Comparison of ENCODE assay signal across 1 cellular context in the genomic region with DNA sequence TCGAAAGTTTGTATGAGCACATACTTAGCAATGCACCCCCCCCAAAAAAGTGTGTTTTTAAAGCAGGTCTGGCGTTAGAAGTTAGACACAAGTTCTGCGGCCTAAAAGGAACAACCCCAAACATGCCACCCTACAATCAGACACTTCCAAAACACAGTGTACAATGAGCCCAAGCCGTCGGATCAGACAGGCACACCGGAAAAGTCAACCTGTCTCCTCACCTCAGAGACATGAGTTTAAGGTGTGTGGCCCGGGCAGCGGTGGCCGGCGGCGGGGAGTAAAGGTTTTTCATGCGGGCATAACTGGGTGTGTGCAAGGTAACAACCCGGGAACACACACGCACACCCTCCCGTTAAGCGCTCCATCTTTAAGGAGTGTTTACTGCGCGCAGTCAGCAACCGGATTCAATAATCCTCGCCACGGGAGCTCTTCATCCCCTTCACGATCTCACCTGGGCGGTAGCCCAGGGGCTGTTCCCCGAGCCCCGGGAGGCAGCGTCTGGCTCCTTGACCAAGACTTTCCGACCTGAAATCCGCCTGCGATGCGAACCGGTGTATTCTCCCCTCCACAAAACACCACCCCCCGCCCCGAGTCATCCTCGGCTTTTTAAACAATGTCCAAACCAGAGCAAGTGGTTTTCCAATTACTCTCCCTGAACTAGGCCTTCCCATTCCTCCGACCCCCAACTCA.
A peak's percentile ranks its signal among the peaks of the same experiment; 100 is the strongest.
TF ChIP-seq lines count a peak whose summit lies in the region.

No MANE protein-coding gene starts in this region.

TF ChIP-seq in HCT116, 20 proteins besides CTCF, POLR2A, EP300 and RAD21:
- TF ChIP-seq SIN3A (IDR thresholded peaks at IDR 0.05; ENCODE audit: low read depth) (peak; percentile 62; the same call in 1 of the 2 replicates), FOSL1 (IDR thresholded peaks at IDR 0.05; ENCODE audit: low read depth) (0 out of 2 replicates have a peak, but pooled peaks have one; percentile 1), POLR2AphosphoS5 (IDR thresholded peaks at IDR 0.05; ENCODE audit: low read depth, low read length) (peak; percentile 54; the same call in 1 of the 2 replicates)
